14 cellular contexts compared by ENCODE assay signal in genomic region chr4:16642897-16643296, GRCh38.
DNase-seq lines count a peak whose midpoint lies in the region; ATAC-seq, FAIRE-seq and TF ChIP-seq lines count a peak whose summit lies in the region.
"Had no signal": no experiment of that assay in that cellular context is flagged by ENCODE, and none has a peak within 500 bp of the region (broad histone marks: within the 10 kb centered on the region; RNA-seq: fewer than 3 reads in every experiment).

No MANE protein-coding gene starts in this region.

- ATAC-seq in upper lobe of right lung, result no peak

- no peak overlapping the region for H3K4me2 ChIP-seq in MM.1S (ENCODE audit: low read depth, low read length)

- H3K4me3 ChIP-seq in MM.1S (ENCODE audit: low read length), result no peak overlapping the region
- H3K4me3 ChIP-seq in upper lobe of right lung, result no peak overlapping the region
- H3K4me3 ChIP-seq: colonic mucosa, Peyer's patch, testis had no signal

- H3K9me3 ChIP-seq in MM.1S (replicated peaks; ENCODE audit: insufficient read depth, low read length) (no peaks in the 10 kb centered on the region), upper lobe of right lung (no peaks in the 10 kb centered on the region)
- H3K9me3 ChIP-seq: colonic mucosa, Peyer's patch, testis had no signal

- FAIRE-seq in frontal cortex (lab: Jason Lieb, UNC), result no peak
- FAIRE-seq: GM12892 had no signal

- H3K9ac ChIP-seq in MM.1S (ENCODE audit: low read length), result no peak overlapping the region

- H3K4me1 ChIP-seq in MM.1S (ENCODE audit: low read length), result no peaks in the 10 kb centered on the region
- peaks cover 4% of the 10 kb centered on the region for H3K4me1 ChIP-seq in upper lobe of right lung
- H3K4me1 ChIP-seq: colonic mucosa, Peyer's patch, testis had no signal

- H3K9me2 ChIP-seq in MM.1S (replicated peaks; ENCODE audit: insufficient read depth, low read length), result no peaks in the 10 kb centered on the region

- DNase-seq in NCI-H510A treated with DMSO at 0.1 percent for 48 hours (lab: John Stamatoyannopoulos, UW) (peak; percentile 0), NCI-H510A (lab: John Stamatoyannopoulos, UW) (no peak), MM.1S (peak; percentile 15), cerebellar cortex (ENCODE audit: low spot score) (peak; percentile 9), upper lobe of right lung (no peak), frontal cortex (ENCODE audit: low spot score in 2 of 2) (no peak), NAMALWA (ENCODE audit: low spot score) (no peak), NCI-H69 (lab: John Stamatoyannopoulos, UW) (no peak)
- DNase-seq: activated CD4-positive, alpha-beta T cell treated with anti-CD3 and anti-CD28 coated beads, Interleukin-2, amount 50 U/mL, for 4 hours; colonic mucosa; occipital lobe; Peyer's patch; testis had no signal

- H2AFZ ChIP-seq in MM.1S (ENCODE audit: low read length), result no peak overlapping the region

- 0 out of 2 replicates have a peak, but pooled peaks have one; percentile 15 for TF ChIP-seq CTCF in MM.1S (IDR thresholded peaks at IDR 0.05; ENCODE audit: low read length)
- TF ChIP-seq CTCF in upper lobe of right lung (IDR thresholded peaks at IDR 0.05), result peak; percentile 9

- no peak overlapping the region for H3K27ac ChIP-seq in MM.1S (ENCODE audit: low read length)
- H3K27ac ChIP-seq in upper lobe of right lung, result no peak overlapping the region
- H3K27ac ChIP-seq: colonic mucosa, Peyer's patch, testis had no signal

- H3K36me3 ChIP-seq in MM.1S (replicated peaks; ENCODE audit: insufficient read depth, low read length) (no peaks in the 10 kb centered on the region), upper lobe of right lung (no peaks in the 10 kb centered on the region)
- H3K36me3 ChIP-seq: colonic mucosa, Peyer's patch had no signal

- no peaks in the 10 kb centered on the region for H3F3A ChIP-seq in MM.1S (ENCODE audit: insufficient read depth, low read length)

- intact Hi-C loops in upper lobe of right lung (cut with DNase I), result no loop called here

- H3K79me2 ChIP-seq in MM.1S (ENCODE audit: low read length), result no peaks in the 10 kb centered on the region

- H3K27me3 ChIP-seq in MM.1S (replicated peaks; ENCODE audit: insufficient read depth, low read length) (no peaks in the 10 kb centered on the region), upper lobe of right lung (no peaks in the 10 kb centered on the region)
- H3K27me3 ChIP-seq: colonic mucosa, Peyer's patch, testis had no signal

- no peaks in the 10 kb centered on the region for H4K20me1 ChIP-seq in MM.1S (ENCODE audit: insufficient read depth, low read length)

Comparison
In these comparisons a context has a peak if more than half of its experiments do, and no peak if none do; other contexts are left out.
1. DNase-seq: peak in NCI-H510A treated with DMSO at 0.1 percent for 48 hours (single experiment), MM.1S (single experiment) and cerebellar cortex (single experiment); none in NCI-H510A (single experiment), upper lobe of right lung (single experiment), frontal cortex (0 of 2), NAMALWA (single experiment) and NCI-H69 (single experiment).